In genomic region chr10:30493609-30494530, GRCh38 we compare ENCODE assay signal across 1 cellular context.
TF ChIP-seq lines count a peak whose summit lies in the region.

No MANE protein-coding gene starts in this region.

TF ChIP-seq in SK-N-SH, 30 proteins besides CTCF, POLR2A, EP300 and RAD21 (continued from another document):
- TF ChIP-seq, protein P1, sequence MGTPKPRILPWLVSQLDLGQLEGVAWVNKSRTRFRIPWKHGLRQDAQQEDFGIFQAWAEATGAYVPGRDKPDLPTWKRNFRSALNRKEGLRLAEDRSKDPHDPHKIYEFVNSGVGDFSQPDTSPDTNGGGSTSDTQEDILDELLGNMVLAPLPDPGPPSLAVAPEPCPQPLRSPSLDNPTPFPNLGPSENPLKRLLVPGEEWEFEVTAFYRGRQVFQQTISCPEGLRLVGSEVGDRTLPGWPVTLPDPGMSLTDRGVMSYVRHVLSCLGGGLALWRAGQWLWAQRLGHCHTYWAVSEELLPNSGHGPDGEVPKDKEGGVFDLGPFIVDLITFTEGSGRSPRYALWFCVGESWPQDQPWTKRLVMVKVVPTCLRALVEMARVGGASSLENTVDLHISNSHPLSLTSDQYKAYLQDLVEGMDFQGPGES (IDR thresholded peaks at IDR 0.05; ENCODE audit: low read depth, low read length) = no peak
- no peak for TF ChIP-seq MAX (IDR thresholded peaks at IDR 0.05; ENCODE audit: low read depth)
- no peak for TF ChIP-seq ZBTB33 (IDR thresholded peaks at IDR 0.05; ENCODE audit: borderline replicate concordance, low read depth)
- TF ChIP-seq MXI1 (IDR thresholded peaks at IDR 0.05; ENCODE audit: low read depth, low read length) = no peak
- TF ChIP-seq RFX5 (IDR thresholded peaks at IDR 0.05; ENCODE audit: low read length) = no peak
- TF ChIP-seq PBX3 (IDR thresholded peaks at IDR 0.05) = no peak
- no peak for TF ChIP-seq SIN3A (IDR thresholded peaks at IDR 0.05; ENCODE audit: borderline replicate concordance, low read depth, low read length)
- TF ChIP-seq FOXJ3 (CRISPR knock-in tag; IDR thresholded peaks at IDR 0.05) = no peak
- TF ChIP-seq REST (IDR thresholded peaks at IDR 0.05; ENCODE audit: low read depth, low read length) = no peak
- no peak for TF ChIP-seq GABPA (IDR thresholded peaks at IDR 0.05; ENCODE audit: low read depth)
- no peak for TF ChIP-seq RXRA (IDR thresholded peaks at IDR 0.05; ENCODE audit: borderline replicate concordance, low read depth)
- no peak for TF ChIP-seq ELF1 (IDR thresholded peaks at IDR 0.05)
- no peak for TF ChIP-seq EZH2phosphoT487 (IDR thresholded peaks at IDR 0.05; ENCODE audit: borderline replicate concordance, low read depth)
- TF ChIP-seq JUND (IDR thresholded peaks at IDR 0.05) = no peak
- no peak for TF ChIP-seq FOSL2 (IDR thresholded peaks at IDR 0.05; ENCODE audit: borderline replicate concordance, low read depth)
- no peak for TF ChIP-seq TCF12 (IDR thresholded peaks at IDR 0.05)
